11 cellular contexts compared by ENCODE assay signal in genomic region chr11:31943056-31943780, GRCh38.
DNase-seq lines count a peak whose midpoint lies in the region; ATAC-seq and TF ChIP-seq lines count a peak whose summit lies in the region.
"Had no signal": no experiment of that assay in that cellular context is flagged by ENCODE, and none has a peak within 500 bp of the region (broad histone marks: within the 10 kb centered on the region; RNA-seq: fewer than 3 reads in every experiment).

No MANE protein-coding gene starts in this region.

- H2AFZ ChIP-seq in PC-3 (ENCODE audit: low read length): no peak overlapping the region

- H3K27ac ChIP-seq in HEK293 (ENCODE audit: extremely low read depth, low read depth, low read length) (no peak overlapping the region), PC-3 (ENCODE audit: low read length) (no peak overlapping the region)
- H3K27ac ChIP-seq: epithelial cell of prostate had no signal

- no peaks in the 10 kb centered on the region for H3K27me3 ChIP-seq in PC-3 (ENCODE audit: low read length)

- H3K4me3 Mint-ChIP-seq in activated naive CD4-positive, alpha-beta T cell treated with anti-CD3 and anti-CD28 coated beads, Interleukin-2, amount 50 U/mL, for 24 hours: no peak overlapping the region
- H3K4me3 Mint-ChIP-seq in T-cell: no peak overlapping the region

- BruUV-seq in PC-3 (replicated peaks; lab: Mats Ljungman, UMichigan): no TSS peak

- POLR2A ChIA-PET in HEK293 (lab: Yijun Ruan, JAX) (no interaction called here), PC-3 (lab: Charles Lee; ENCODE audit: unreplicated experiment) (no interaction called here), T-cell (lab: Charles Lee) (no interaction called here)

- H3K79me2 ChIP-seq in PC-3 (ENCODE audit: low read length): no peaks in the 10 kb centered on the region

- no peak overlapping the region for H3K4me2 ChIP-seq in PC-3 (ENCODE audit: low read length)

- H3K27ac Mint-ChIP-seq in activated naive CD4-positive, alpha-beta T cell treated with anti-CD3 and anti-CD28 coated beads, Interleukin-2, amount 50 U/mL, for 24 hours: peak overlapping the region; percentile 49
- H3K27ac Mint-ChIP-seq in T-cell: no peak overlapping the region

- H3F3A ChIP-seq in PC-3 (ENCODE audit: low read length, unreplicated experiment): no peaks in the 10 kb centered on the region

- no peak for DNase-seq in activated naive CD4-positive, alpha-beta T cell treated with Interleukin-2 at 50 U/mL for 16 hours
- no peak for DNase-seq in stimulated activated CD4-positive, alpha-beta T cell treated with anti-CD3 and anti-CD28 coated beads, Interleukin-2, amount 100 ng/mL, for 24 hours
- DNase-seq in SHP77 (lab: John Stamatoyannopoulos, UW): no peak
- DNase-seq in PC-3: no peak
- no peak for DNase-seq in T-cell
- DNase-seq: amniotic stem cell, OCI-M1 had no signal

- CTCF ChIA-PET in HEK293 (lab: Yijun Ruan, JAX): interaction anchor here (1.4 kb wide), 1 partner anchor 15 kb away, joined by 6 read pairs; no protein-coding TSS in a partner anchor
- CTCF ChIA-PET in PC-3 (lab: Charles Lee): no interaction called here
- CTCF ChIA-PET in T-cell (lab: Charles Lee): no interaction called here

- H3K4me1 Mint-ChIP-seq in activated naive CD4-positive, alpha-beta T cell treated with anti-CD3 and anti-CD28 coated beads, Interleukin-2, amount 50 U/mL, for 24 hours: no peaks in the 10 kb centered on the region
- H3K4me1 Mint-ChIP-seq in T-cell: peaks cover 2 to 5% (median 5%) of the 10 kb centered on the region in 3 donors

- H3K27me3 Mint-ChIP-seq in activated naive CD4-positive, alpha-beta T cell treated with anti-CD3 and anti-CD28 coated beads, Interleukin-2, amount 50 U/mL, for 24 hours: peaks cover 2% of the 10 kb centered on the region
- peaks cover 18 to 23% of the 10 kb centered on the region in 2 donors for H3K27me3 Mint-ChIP-seq in T-cell

- H3K9me3 ChIP-seq in HEK293 (ENCODE audit: control insufficient read depth, insufficient read depth, low read depth, low read length): no peaks in the 10 kb centered on the region
- H3K9me3 ChIP-seq in PC-3 (ENCODE audit: low read length): no peaks in the 10 kb centered on the region

- no peak for TF ChIP-seq CTCF in HEK293 (tag by site-specific recombination; IDR thresholded peaks at IDR 0.05)
- TF ChIP-seq CTCF in PC-3 (conservative IDR thresholded peaks at IDR 0.05; ENCODE audit: low read depth, low read length): no peak

- H3K4me1 ChIP-seq in HEK293 (ENCODE audit: control insufficient read depth, insufficient read depth, low read length) (no peaks in the 10 kb centered on the region), PC-3 (ENCODE audit: insufficient read depth, low read length) (peaks cover 6% of the 10 kb centered on the region; the same call in 1 of the 2 replicates)

- H3K9ac ChIP-seq in PC-3 (ENCODE audit: low read length): no peak overlapping the region

- H4K20me1 ChIP-seq in PC-3 (ENCODE audit: low read length): no peaks in the 10 kb centered on the region

- no peaks in the 10 kb centered on the region for H3K36me3 Mint-ChIP-seq in activated naive CD4-positive, alpha-beta T cell treated with anti-CD3 and anti-CD28 coated beads, Interleukin-2, amount 50 U/mL, for 24 hours
- no peaks in the 10 kb centered on the region for H3K36me3 Mint-ChIP-seq in T-cell

- H3K9me2 ChIP-seq in PC-3 (replicated peaks; ENCODE audit: low read length): no peaks in the 10 kb centered on the region

- H3K9me3 Mint-ChIP-seq in activated naive CD4-positive, alpha-beta T cell treated with anti-CD3 and anti-CD28 coated beads, Interleukin-2, amount 50 U/mL, for 24 hours: no peaks in the 10 kb centered on the region
- no peaks in the 10 kb centered on the region for H3K9me3 Mint-ChIP-seq in T-cell

- intact Hi-C loops in PC-3 (cut with micrococcal nuclease): no loop called here

- H3K4me3 ChIP-seq in HEK293 (ENCODE audit: low read depth, low read length) (no peak overlapping the region), PC-3 (ENCODE audit: low read length) (no peak overlapping the region)

- H3K36me3 ChIP-seq in HEK293 (ENCODE audit: control insufficient read depth in 2 of 2, insufficient read depth in 1 of 2, low read length in 2 of 2): no peaks in the 10 kb centered on the region
- H3K36me3 ChIP-seq in PC-3 (ENCODE audit: low read depth, low read length): no peaks in the 10 kb centered on the region

- ATAC-seq in HG03457 (IDR thresholded peaks at IDR 0.05; ENCODE audit: unreplicated experiment) (peak; percentile 98), PC-3 (no peak), T-cell (replicated peaks in 1 of 4) (no peak)

TF ChIP-seq in HEK293, 187 proteins besides CTCF, POLR2A, EP300 and RAD21:
- TF ChIP-seq AEBP2 (tag by site-specific recombination; IDR thresholded peaks at IDR 0.05; ENCODE audit: borderline replicate concordance) (no peak), ZIC2 (tag by site-specific recombination; IDR thresholded peaks at IDR 0.05) (peak; percentile 38)
